Comparison of ENCODE assay signal across 8 cellular contexts in genomic region chr5:16464664-16465543, GRCh38. TPM values are rescaled to one million over a fixed set of nuclear protein-coding genes. Genes with fewer than 3 reads are reported as not detected.
DNase-seq lines count a peak whose midpoint lies in the region; ATAC-seq and TF ChIP-seq lines count a peak whose summit lies in the region.

No MANE protein-coding gene starts in this region.

- H3K4me3 Mint-ChIP-seq in nephron progenitor cell: peak overlapping the region; percentile 99

- H3K4me2 ChIP-seq in SU-DHL-6 (ENCODE audit: low read depth, low read length, poor library complexity, severe bottlenecking): peak overlapping the region; percentile 96

- peaks cover 33% of the 10 kb centered on the region; the same call in 1 of the 2 replicates for H3K36me3 ChIP-seq in SU-DHL-6 (ENCODE audit: low read length)
- peaks cover 13 to 37% (median 34%) of the 10 kb centered on the region in 4 donors for H3K36me3 ChIP-seq in esophagus muscularis mucosa

- peak; percentile 54 for DNase-seq in DMS 273 (lab: John Stamatoyannopoulos, UW; ENCODE audit: unreplicated experiment)
- DNase-seq in DMS 273 treated with DMSO at 0.1 percent for 48 hours (lab: John Stamatoyannopoulos, UW): no peak
- DNase-seq in esophagus muscularis mucosa (ENCODE audit: extremely low spot score): no peak
- no peak for DNase-seq in nephron progenitor cell
- DNase-seq in GM13977 (ENCODE audit: low spot score): no peak
- no peak for DNase-seq in stimulated activated CD8-positive, alpha-beta memory T cell treated with anti-CD3 and anti-CD28 coated beads, Interleukin-4, amount 100 ng/mL, for 48 hours

- intact Hi-C loops in esophagus muscularis mucosa (cut with DNase I): no loop called here

- in situ Hi-C loops in GM13977 (cut with MboI; ENCODE audit: low pct_unique_long_range_greater_than_20kb, low sequenced_read_pairs, unreplicated experiment): loop anchor here (25.0 kb wide), 1 partner anchor 303 kb away; no protein-coding TSS in a partner anchor

- H2AFZ ChIP-seq in SU-DHL-6 (ENCODE audit: low read depth, low read length, severe bottlenecking): peak overlapping the region; percentile 90

- H3K27me3 ChIP-seq in SU-DHL-6 (ENCODE audit: low read length) (no peaks in the 10 kb centered on the region), esophagus muscularis mucosa (no peaks in the 10 kb centered on the region)

- ATAC-seq in HG03520 (IDR thresholded peaks at IDR 0.05; ENCODE audit: unreplicated experiment): no peak

- H3F3A ChIP-seq in SU-DHL-6 (ENCODE audit: insufficient read depth): no peaks in the 10 kb centered on the region

- peak overlapping the region; percentile 99 for H3K27ac Mint-ChIP-seq in nephron progenitor cell

- TF ChIP-seq CTCF in SU-DHL-6 (IDR thresholded peaks at IDR 0.05; ENCODE audit: insufficient read depth, low read length, poor library complexity, severe bottlenecking) (no peak), esophagus muscularis mucosa (IDR thresholded peaks at IDR 0.05) (no peak), nephron progenitor cell (IDR thresholded peaks at IDR 0.05) (no peak), GM13977 (IDR thresholded peaks at IDR 0.05; ENCODE audit: extremely low read depth, insufficient read depth, missing control alignments) (no peak)

- TF ChIP-seq POLR2A in esophagus muscularis mucosa (IDR thresholded peaks at IDR 0.05; ENCODE audit: low read depth): no peak

- H3K4me1 Mint-ChIP-seq in nephron progenitor cell: peaks cover 80% of the 10 kb centered on the region

- H3K79me2 ChIP-seq in SU-DHL-6 (ENCODE audit: insufficient read depth, low read length): peaks cover 62% of the 10 kb centered on the region

- H3K27ac ChIP-seq in SU-DHL-6 (ENCODE audit: low read depth, low read length): peak overlapping the region; percentile 32
- H3K27ac ChIP-seq in esophagus muscularis mucosa (replicated peaks in 1 of 4): peak overlapping the region; percentile 77 to 88 (median 84)

- no peaks in the 10 kb centered on the region for H3K9me3 Mint-ChIP-seq in nephron progenitor cell

- 8% methylated on average over 40 of the region's 40 CpGs for WGBS in esophagus muscularis mucosa

- TF ChIP-seq EP300 in esophagus muscularis mucosa (IDR thresholded peaks at IDR 0.05): no peak

- no peaks in the 10 kb centered on the region for H3K9me3 ChIP-seq in SU-DHL-6 (ENCODE audit: insufficient read depth, low read length)
- no peaks in the 10 kb centered on the region for H3K9me3 ChIP-seq in esophagus muscularis mucosa

- peak overlapping the region; percentile 84 for H3K9ac ChIP-seq in SU-DHL-6 (ENCODE audit: low read length)

- peaks cover 14% of the 10 kb centered on the region for H4K20me1 ChIP-seq in SU-DHL-6 (ENCODE audit: low read depth, low read length)

- H3K4me3 ChIP-seq in SU-DHL-6 (ENCODE audit: insufficient read depth, low read length, poor library complexity, severe bottlenecking) (peak overlapping the region; percentile 82), esophagus muscularis mucosa (peak overlapping the region; percentile 90 to 94 (median 93))

- H3K36me3 Mint-ChIP-seq in nephron progenitor cell (ENCODE audit: low read depth): peaks cover 30% of the 10 kb centered on the region

- no peaks in the 10 kb centered on the region for H3K27me3 Mint-ChIP-seq in nephron progenitor cell (ENCODE audit: low read depth, poor library complexity)

- H3K9me2 ChIP-seq in SU-DHL-6 (replicated peaks; ENCODE audit: insufficient read depth, low read length): no peaks in the 10 kb centered on the region

- peaks cover 62 to 73% (median 66%) of the 10 kb centered on the region in 4 donors for H3K4me1 ChIP-seq in esophagus muscularis mucosa

RNA-seq across cellular contexts. Expression of gene ZNF622, which starts 0.7 kb away (rescaled TPM):
- 10 to 100 TPM; 25.3 to 31.7 (median 28.4) TPM for total RNA-seq in esophagus muscularis mucosa
